22 cellular contexts compared by ENCODE assay signal in the genomic region with DNA sequence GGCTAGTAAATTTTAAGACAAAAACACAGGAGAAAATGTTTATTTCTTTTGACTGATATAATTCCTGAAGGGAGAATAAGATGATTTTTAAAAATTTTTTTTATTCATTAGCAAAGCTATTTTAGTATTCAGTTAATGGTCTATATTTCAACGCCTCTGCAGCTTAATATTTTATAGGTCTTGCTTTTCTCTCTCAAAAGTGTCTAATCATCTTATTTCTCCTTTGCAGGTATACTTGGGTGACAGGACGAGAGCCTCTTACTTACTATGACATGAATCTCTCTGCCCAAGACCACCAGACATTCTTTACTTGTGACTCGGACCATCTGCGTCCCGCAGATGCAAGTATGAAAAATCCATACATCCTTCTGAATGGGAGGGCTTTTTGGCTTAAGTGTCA.
"Had no signal": no experiment of that assay in that cellular context is flagged by ENCODE, and none has a peak within 500 bp of the region (broad histone marks: within the 10 kb centered on the region; RNA-seq: fewer than 3 reads in every experiment).

No MANE protein-coding gene starts in this region.

- H3K4me1 Mint-ChIP-seq: naive B cell, nephron progenitor cell had no signal

- H3K9me3 Mint-ChIP-seq: immature natural killer cell, memory B cell, naive B cell, nephron progenitor cell had no signal

- ATAC-seq: lower lobe of right lung, psoas muscle, sciatic nerve had no signal

- H2AFZ ChIP-seq: parathyroid adenoma had no signal

- H3K4me3 ChIP-seq: colonic mucosa, esophagus squamous epithelium, left ventricle myocardium inferior, lower lobe of right lung, psoas muscle, stomach had no signal

- H3K79me2 ChIP-seq: parathyroid adenoma had no signal

- H3K9me3 ChIP-seq: colonic mucosa, esophagus squamous epithelium, left ventricle myocardium inferior, lower lobe of right lung, psoas muscle, stomach, thoracic aorta had no signal

- H3K4me1 ChIP-seq: colonic mucosa, parathyroid adenoma had no signal

- DNase-seq: colonic mucosa; dermis blood vessel endothelial cell; esophagus squamous epithelium; foreskin fibroblast; immature natural killer cell; kidney; left cardiac atrium; left ventricle myocardium inferior; lower lobe of right lung; naive B cell; nephron progenitor cell; psoas muscle; stimulated activated CD4-positive, alpha-beta T cell treated with anti-CD3 and anti-CD28 coated beads, Interleukin-2, amount 100 ng/mL, for 24 hours; stimulated activated CD4-positive, alpha-beta T cell treated with anti-CD3 and anti-CD28 coated beads, Interleukin-4, amount 100 ng/mL, for 4 hours; stimulated activated naive CD4-positive, alpha-beta T cell; stomach; substantia nigra; trophoblast cell had no signal

- H3K36me3 Mint-ChIP-seq: naive B cell had no signal

- H3K27me3 ChIP-seq: colonic mucosa, esophagus squamous epithelium, stomach had no signal

- H3K27ac Mint-ChIP-seq: immature natural killer cell, memory B cell, naive B cell, nephron progenitor cell had no signal

- H3K9ac ChIP-seq: parathyroid adenoma had no signal

- H3K27me3 Mint-ChIP-seq: memory B cell, naive B cell had no signal

- H3K36me3 ChIP-seq: colonic mucosa, thoracic aorta had no signal

- H3K4me3 Mint-ChIP-seq: immature natural killer cell, memory B cell, naive B cell, nephron progenitor cell had no signal

- H3K27ac ChIP-seq: colonic mucosa, esophagus squamous epithelium, left ventricle myocardium inferior, lower lobe of right lung, parathyroid adenoma, psoas muscle, stomach, thoracic aorta had no signal
